19 cellular contexts compared by ENCODE assay signal in genomic region chr5:119359737-119360413, GRCh38. TPM values are rescaled to one million over a fixed set of nuclear protein-coding genes. Genes with fewer than 3 reads are reported as not detected.
A peak's percentile ranks its signal among the peaks of the same experiment; 100 is the strongest.
DNase-seq lines count a peak whose midpoint lies in the region; ATAC-seq and TF ChIP-seq lines count a peak whose summit lies in the region.
"Had no signal": no experiment of that assay in that cellular context is flagged by ENCODE, and none has a peak within 500 bp of the region (broad histone marks: within the 10 kb centered on the region; RNA-seq: fewer than 3 reads in every experiment).

No MANE protein-coding gene starts in this region.

- H3K36me3 ChIP-seq in RWPE2 (ENCODE audit: low read depth) (no peaks in the 10 kb centered on the region), spleen (peaks cover 0 to 15% (median 0%) of the 10 kb centered on the region in 6 donors)

- ATAC-seq in RWPE2 (ENCODE audit: low read depth) (no peak), HG02610 (IDR thresholded peaks at IDR 0.05; ENCODE audit: unreplicated experiment) (no peak), GM19463 (IDR thresholded peaks at IDR 0.05; ENCODE audit: unreplicated experiment) (no peak)

- H3K9me3 Mint-ChIP-seq in T-helper 1 cell treated with Interleukin-12 subunit alpha and Interleukin-12 subunit beta and Interleukin-4 antibody, amounts not matched to agents 30 μg/mL and 1 μg/mL, for 36 hours, result no peaks in the 10 kb centered on the region

- H3K27ac ChIP-seq in RWPE2 (ENCODE audit: poor library complexity, severe bottlenecking), result peak overlapping the region; percentile 90
- H3K27ac ChIP-seq in spleen, result peak overlapping the region in 6 of 8 donors; percentile 7 to 93 (median 62)
- H3K27ac ChIP-seq: 22Rv1, SK-N-MC had no signal

- H3K4me3 ChIP-seq in RWPE2 (ENCODE audit: severe bottlenecking) (no peak overlapping the region), spleen (peak overlapping the region in 1 of 8 donors; percentile 6)
- H3K4me3 ChIP-seq: hepatocyte, SK-N-MC had no signal

- peaks cover 79% of the 10 kb centered on the region for H3K4me1 Mint-ChIP-seq in T-helper 1 cell treated with Interleukin-12 subunit alpha and Interleukin-12 subunit beta and Interleukin-4 antibody, amounts not matched to agents 30 μg/mL and 1 μg/mL, for 36 hours (ENCODE audit: low read depth)

- H3K9me3 ChIP-seq in RWPE2 (ENCODE audit: severe bottlenecking) (no peaks in the 10 kb centered on the region), spleen (no peaks in the 10 kb centered on the region)
- H3K9me3 ChIP-seq: Caco-2 had no signal

- no peaks in the 10 kb centered on the region for H3K27me3 Mint-ChIP-seq in T-helper 1 cell treated with Interleukin-12 subunit alpha and Interleukin-12 subunit beta and Interleukin-4 antibody, amounts not matched to agents 30 μg/mL and 1 μg/mL, for 36 hours (ENCODE audit: low read depth)

- H3K36me3 Mint-ChIP-seq in T-helper 1 cell treated with Interleukin-12 subunit alpha and Interleukin-12 subunit beta and Interleukin-4 antibody, amounts not matched to agents 30 μg/mL and 1 μg/mL, for 36 hours (ENCODE audit: low read depth), result peaks cover 39% of the 10 kb centered on the region

- H3K4me1 ChIP-seq in RWPE2 (ENCODE audit: insufficient read depth, poor library complexity, severe bottlenecking) (peaks cover 49% of the 10 kb centered on the region), spleen (peaks cover 56 to 100% (median 88%) of the 10 kb centered on the region in 6 donors)

- intact Hi-C loops in spleen (cut with DNase I; ENCODE audit: low total_unique reads), result no loop called here

- no peak for TF ChIP-seq POLR2A in spleen (IDR thresholded peaks at IDR 0.05)

- no peaks in the 10 kb centered on the region for H3K27me3 ChIP-seq in RWPE2 (ENCODE audit: insufficient read depth, poor library complexity, severe bottlenecking)
- no peaks in the 10 kb centered on the region for H3K27me3 ChIP-seq in spleen (replicated peaks in 1 of 7)
- H3K27me3 ChIP-seq: hepatocyte had no signal

- WGBS in spleen, 5 donors, result 42 to 56% (median 46%) methylated on average over 4 of the region's 4 CpGs

- no peak overlapping the region for H3K4me3 Mint-ChIP-seq in T-helper 1 cell treated with Interleukin-12 subunit alpha and Interleukin-12 subunit beta and Interleukin-4 antibody, amounts not matched to agents 30 μg/mL and 1 μg/mL, for 36 hours

- peak overlapping the region; percentile 22 for H3K27ac Mint-ChIP-seq in T-helper 1 cell treated with Interleukin-12 subunit alpha and Interleukin-12 subunit beta and Interleukin-4 antibody, amounts not matched to agents 30 μg/mL and 1 μg/mL, for 36 hours

- DNase-seq in T-helper 1 cell, result no peak
- no peak for DNase-seq in RWPE2 (ENCODE audit: low spot score)
- DNase-seq in dermis blood vessel endothelial cell, result peak; percentile 12
- DNase-seq in spleen, result no peak
- no peak for DNase-seq in NCI-H1048 (lab: John Stamatoyannopoulos, UW)
- DNase-seq: activated CD4-positive, alpha-beta T cell treated with anti-CD3 and anti-CD28 coated beads for 1 hour; Caco-2; GOT3; mesendoderm; NCI-H1436; NCI-H748 treated with DMSO at 0.1 percent for 48 hours; stimulated activated CD4-positive, alpha-beta T cell treated with anti-CD3 and anti-CD28 coated beads, Interleukin-4, amount 100 ng/mL, for 24 hours; substantia nigra had no signal

- TF ChIP-seq CTCF in RWPE2 (IDR thresholded peaks at IDR 0.05; ENCODE audit: poor library complexity, severe bottlenecking) (no peak), spleen (IDR thresholded peaks at IDR 0.05 in 8 of 11, conservative IDR thresholded peaks at IDR 0.05 in 3 of 11) (no peak)

RNA-seq across cellular contexts. Expression of gene TNFAIP8, which starts 4.1 kb away (rescaled TPM):
- total RNA-seq in dermis blood vessel endothelial cell (13.6 and 15.9 TPM in 2 replicates), spleen (100 to 1,000 TPM in 4 of 7 donors, 10 to 100 TPM in 3; 71.1 to 113 (median 102) TPM)
- polyA plus RNA-seq in spleen, result 100 to 1,000 TPM in 2 of 3 donors, 10 to 100 TPM in 1; 91.9 to 123 (median 100) TPM
